ENCODE assay signal across 1 cellular context in genomic region chr7:23247101-23247601, GRCh38.
TF ChIP-seq lines count a peak whose summit lies in the region.

No MANE protein-coding gene starts in this region.

TF ChIP-seq in H1, 55 proteins besides CTCF, POLR2A, EP300 and RAD21:
- no peak for TF ChIP-seq YY1 (IDR thresholded peaks at IDR 0.05; ENCODE audit: low read depth, low read length)
- TF ChIP-seq HDAC2 (IDR thresholded peaks at IDR 0.05; ENCODE audit: borderline replicate concordance in 1 of 2, low read depth in 2 of 2, low read length in 2 of 2), result 0 out of 4 replicates have a peak, but pooled peaks of 1 of the 2 experiments have one; percentile 9
- no peak for TF ChIP-seq ZNF274 (IDR thresholded peaks at IDR 0.05; ENCODE audit: borderline replicate concordance, extremely low read depth, low read length)
